ENCODE assay signal across 12 cellular contexts in genomic region chr10:71774916-71775702, GRCh38. TPM values are rescaled to one million over a fixed set of nuclear protein-coding genes. Genes with fewer than 3 reads are reported as not detected.
A peak's percentile ranks its signal among the peaks of the same experiment; 100 is the strongest.
DNase-seq lines count a peak whose midpoint lies in the region; ATAC-seq and TF ChIP-seq lines count a peak whose summit lies in the region.
"Had no signal": no experiment of that assay in that cellular context is flagged by ENCODE, and none has a peak within 500 bp of the region (broad histone marks: within the 10 kb centered on the region; RNA-seq: fewer than 3 reads in every experiment).

No MANE protein-coding gene starts in this region.

- H3K36me3 Mint-ChIP-seq in chondrocyte (ENCODE audit: low read depth), result no peaks in the 10 kb centered on the region
- H3K36me3 Mint-ChIP-seq: neural progenitor cell had no signal

- DNase-seq in GDM1 (lab: John Stamatoyannopoulos, UW) (peak; percentile 67), NOMO-1 treated with dmso at 0.1 percent for 144 hours (lab: John Stamatoyannopoulos, UW; ENCODE audit: unreplicated experiment) (peak; percentile 90), chondrocyte (ENCODE audit: low spot score) (peak; percentile 58), osteoblast (ENCODE audit: insufficient read length, low spot score, missing footprints) (peak; percentile 29), COLO668 (lab: John Stamatoyannopoulos, UW; ENCODE audit: unreplicated experiment) (no peak), NCI-H2081 (lab: John Stamatoyannopoulos, UW) (no peak)
- DNase-seq: effector CD8-positive, alpha-beta T cell; NCI-H2227 treated with DMSO at 0.1 percent for 48 hours; SW 1271 had no signal

- H3K4me3 ChIP-seq in osteoblast (ENCODE audit: insufficient read depth, low read length), result no peak overlapping the region
- H3K4me3 ChIP-seq: neural progenitor cell had no signal

- TF ChIP-seq CTCF in chondrocyte (IDR thresholded peaks at IDR 0.05) (no peak), osteoblast (IDR thresholded peaks at IDR 0.05; ENCODE audit: extremely low read depth, low read depth, low read length) (no peak)

- no peaks in the 10 kb centered on the region for H3K36me3 ChIP-seq in osteoblast (ENCODE audit: insufficient read depth, low read length)
- H3K36me3 ChIP-seq: neural progenitor cell had no signal

- H3K9me3 Mint-ChIP-seq in chondrocyte (ENCODE audit: low read depth), result peaks cover 2% of the 10 kb centered on the region
- H3K9me3 Mint-ChIP-seq: neural progenitor cell had no signal

- H3K4me2 ChIP-seq in osteoblast (ENCODE audit: insufficient read depth, low read length), result no peak overlapping the region
- H3K4me2 ChIP-seq: neural progenitor cell had no signal

- peak overlapping the region; percentile 47 for H2AFZ ChIP-seq in osteoblast (ENCODE audit: low read length)
- H2AFZ ChIP-seq: neural progenitor cell had no signal

- no peaks in the 10 kb centered on the region for H3K27me3 ChIP-seq in osteoblast (ENCODE audit: insufficient read depth, low read length)

- no peak overlapping the region for H3K4me3 Mint-ChIP-seq in chondrocyte (ENCODE audit: unreplicated experiment)

- no peak overlapping the region for H3K27ac ChIP-seq in osteoblast (ENCODE audit: low read depth, low read length)
- H3K27ac ChIP-seq: neural progenitor cell had no signal

- H3K79me2 ChIP-seq in osteoblast (ENCODE audit: insufficient read depth, low read length), result peaks cover 19% of the 10 kb centered on the region

- peaks cover 4% of the 10 kb centered on the region for H3K27me3 Mint-ChIP-seq in chondrocyte (ENCODE audit: low read depth)

- no peaks in the 10 kb centered on the region for H3K9me3 ChIP-seq in osteoblast (ENCODE audit: low read depth, low read length)

- H4K20me1 ChIP-seq in osteoblast (ENCODE audit: insufficient read depth, low read length), result no peaks in the 10 kb centered on the region

- ATAC-seq in GM19035 (IDR thresholded peaks at IDR 0.05; ENCODE audit: unreplicated experiment), result no peak

- H3K4me1 ChIP-seq in osteoblast (ENCODE audit: insufficient read depth, low read length), result peaks cover 40% of the 10 kb centered on the region
- H3K4me1 ChIP-seq: neural progenitor cell had no signal

- H3K27ac Mint-ChIP-seq in chondrocyte (ENCODE audit: unreplicated experiment), result no peak overlapping the region
- H3K27ac Mint-ChIP-seq: neural progenitor cell had no signal

- H3K4me1 Mint-ChIP-seq in chondrocyte (ENCODE audit: low read depth), result peaks cover 16% of the 10 kb centered on the region

RNA-seq across cellular contexts. Expression of gene VSIR, which starts 1.8 kb away (rescaled TPM):
- total RNA-seq in chondrocyte (0.49 to 1.3 TPM in 2 of 3 replicates, not detected in the other), osteoblast (69.5 and 75.3 TPM in 2 replicates)

RNA-seq across cellular contexts. Expression of gene C10orf105, which starts 55.5 kb away (rescaled TPM):
- not detected in 3 replicates for total RNA-seq in chondrocyte
- total RNA-seq in osteoblast, result under 0.01 TPM in 1 of 2 replicates, not detected in the other
- total RNA-seq: HT1080 had no signal

Comparison
In these comparisons a context has a peak if more than half of its experiments do, and no peak if none do; other contexts are left out.
1. DNase-seq: peak in GDM1 (single experiment), NOMO-1 treated with dmso at 0.1 percent for 144 hours (single experiment), chondrocyte (single experiment) and osteoblast (single experiment); none in COLO668 (single experiment) and NCI-H2081 (0 of 2).
2. RNA of gene VSIR, which starts 1.8 kb away (total RNA-seq): 69.5 to 75.3 TPM in osteoblast; 0.49 to 1.3 TPM in chondrocyte; every median in the first group is over 10 times any median in the second.